1 cellular context compared by ENCODE assay signal in the genomic region with DNA sequence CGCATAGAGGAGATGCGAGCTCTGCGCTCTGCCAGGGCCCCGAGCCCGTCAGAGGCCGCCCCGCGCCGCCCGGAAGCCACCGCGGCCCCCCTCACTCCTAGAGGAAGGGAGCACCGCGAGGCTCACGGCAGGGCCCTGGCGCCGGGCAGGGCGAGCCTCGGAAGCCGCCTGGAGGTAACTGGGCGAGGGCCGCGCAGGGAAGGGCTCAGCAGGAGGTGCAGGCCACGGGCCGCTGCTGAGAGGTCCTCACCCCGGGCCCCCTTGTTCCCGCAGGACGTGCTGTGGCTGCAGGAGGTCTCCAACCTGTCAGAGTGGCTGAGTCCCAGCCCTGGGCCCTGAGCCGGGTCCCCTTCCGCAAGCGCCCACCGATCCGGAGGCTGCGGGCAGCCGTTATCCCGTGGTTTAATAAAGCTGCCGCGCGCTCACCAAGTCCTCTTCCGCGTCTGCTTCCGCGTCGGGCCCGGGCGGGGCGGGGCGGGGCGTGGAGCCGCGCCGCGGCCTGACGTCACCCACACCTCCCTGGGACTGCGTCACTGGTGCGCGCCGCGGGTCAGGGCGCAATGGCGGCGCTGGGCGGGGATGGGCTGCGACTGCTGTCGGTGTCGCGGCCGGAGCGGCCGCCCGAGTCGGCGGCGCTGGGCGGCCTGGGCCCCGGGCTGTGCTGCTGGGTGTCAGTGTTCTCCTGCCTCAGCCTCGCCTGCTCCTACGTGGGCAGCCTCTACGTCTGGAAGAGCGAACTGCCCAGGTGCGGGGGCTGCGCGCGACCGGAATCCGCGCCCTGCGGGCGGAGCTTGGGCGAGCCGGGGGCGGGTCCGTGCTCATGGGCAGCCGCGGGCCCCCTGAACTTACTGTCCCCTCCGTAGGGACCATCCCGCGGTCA.
A peak's percentile ranks its signal among the peaks of the same experiment; 100 is the strongest.
TF ChIP-seq lines count a peak whose summit lies in the region.

A gene with protein sequence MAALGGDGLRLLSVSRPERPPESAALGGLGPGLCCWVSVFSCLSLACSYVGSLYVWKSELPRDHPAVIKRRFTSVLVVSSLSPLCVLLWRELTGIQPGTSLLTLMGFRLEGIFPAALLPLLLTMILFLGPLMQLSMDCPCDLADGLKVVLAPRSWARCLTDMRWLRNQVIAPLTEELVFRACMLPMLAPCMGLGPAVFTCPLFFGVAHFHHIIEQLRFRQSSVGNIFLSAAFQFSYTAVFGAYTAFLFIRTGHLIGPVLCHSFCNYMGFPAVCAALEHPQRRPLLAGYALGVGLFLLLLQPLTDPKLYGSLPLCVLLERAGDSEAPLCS (plus strand): TSS at position 546 of the 880 bp plus-strand sequence. CDS start 15 bp downstream, at position 561.

TF ChIP-seq in GM12878, 131 proteins besides CTCF, POLR2A, EP300 and RAD21 (continued from another document and continues in another):
- TF ChIP-seq, protein P1, sequence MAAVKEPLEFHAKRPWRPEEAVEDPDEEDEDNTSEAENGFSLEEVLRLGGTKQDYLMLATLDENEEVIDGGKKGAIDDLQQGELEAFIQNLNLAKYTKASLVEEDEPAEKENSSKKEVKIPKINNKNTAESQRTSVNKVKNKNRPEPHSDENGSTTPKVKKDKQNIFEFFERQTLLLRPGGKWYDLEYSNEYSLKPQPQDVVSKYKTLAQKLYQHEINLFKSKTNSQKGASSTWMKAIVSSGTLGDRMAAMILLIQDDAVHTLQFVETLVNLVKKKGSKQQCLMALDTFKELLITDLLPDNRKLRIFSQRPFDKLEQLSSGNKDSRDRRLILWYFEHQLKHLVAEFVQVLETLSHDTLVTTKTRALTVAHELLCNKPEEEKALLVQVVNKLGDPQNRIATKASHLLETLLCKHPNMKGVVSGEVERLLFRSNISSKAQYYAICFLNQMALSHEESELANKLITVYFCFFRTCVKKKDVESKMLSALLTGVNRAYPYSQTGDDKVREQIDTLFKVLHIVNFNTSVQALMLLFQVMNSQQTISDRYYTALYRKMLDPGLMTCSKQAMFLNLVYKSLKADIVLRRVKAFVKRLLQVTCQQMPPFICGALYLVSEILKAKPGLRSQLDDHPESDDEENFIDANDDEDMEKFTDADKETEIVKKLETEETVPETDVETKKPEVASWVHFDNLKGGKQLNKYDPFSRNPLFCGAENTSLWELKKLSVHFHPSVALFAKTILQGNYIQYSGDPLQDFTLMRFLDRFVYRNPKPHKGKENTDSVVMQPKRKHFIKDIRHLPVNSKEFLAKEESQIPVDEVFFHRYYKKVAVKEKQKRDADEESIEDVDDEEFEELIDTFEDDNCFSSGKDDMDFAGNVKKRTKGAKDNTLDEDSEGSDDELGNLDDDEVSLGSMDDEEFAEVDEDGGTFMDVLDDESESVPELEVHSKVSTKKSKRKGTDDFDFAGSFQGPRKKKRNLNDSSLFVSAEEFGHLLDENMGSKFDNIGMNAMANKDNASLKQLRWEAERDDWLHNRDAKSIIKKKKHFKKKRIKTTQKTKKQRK (IDR thresholded peaks at IDR 0.05; ENCODE audit: low read depth, low read length): no peak
- TF ChIP-seq NRF1 (conservative IDR thresholded peaks at IDR 0.05; ENCODE audit: low read depth, low read length) (no peak), ZBED1 (IDR thresholded peaks at IDR 0.05; ENCODE audit: borderline replicate concordance) (no peak; the same call in 1 of the 2 replicates), CHD1 (IDR thresholded peaks at IDR 0.05; ENCODE audit: low read depth, low read length) (no peak), MTA2 (IDR thresholded peaks at IDR 0.05; ENCODE audit: low read depth) (no peak), SREBF1 (IDR thresholded peaks at IDR 0.05; ENCODE audit: low read length) (no peak), RAD51 (IDR thresholded peaks at IDR 0.05) (no peak), SIX5 (IDR thresholded peaks at IDR 0.05; ENCODE audit: low read depth, low read length, severe bottlenecking) (peak; percentile 57), ZZZ3 (IDR thresholded peaks at IDR 0.05; ENCODE audit: control insufficient read depth, insufficient read length, low read depth) (no peak), ETV6 (conservative IDR thresholded peaks at IDR 0.05 in 1 of 2, IDR thresholded peaks at IDR 0.05 in 1 of 2; ENCODE audit: borderline replicate concordance in 1 of 2, low read depth in 1 of 2) (no peak; a peak in 1 of 4 replicates), HDAC6 (IDR thresholded peaks at IDR 0.05; ENCODE audit: unreplicated experiment) (no peak), LARP7 (IDR thresholded peaks at IDR 0.05) (peak; percentile 91), ATF7 (IDR thresholded peaks at IDR 0.05; ENCODE audit: low read depth) (no peak), ZNF24 (IDR thresholded peaks at IDR 0.05) (peak; percentile 58; the same call in 1 of the 2 replicates), KLF5 (IDR thresholded peaks at IDR 0.05; ENCODE audit: partially characterized antibody) (peak; percentile 60), STAT1 (conservative IDR thresholded peaks at IDR 0.05) (peak; percentile 35; the same call in 1 of the 2 replicates), TCF3 (IDR thresholded peaks at IDR 0.05; ENCODE audit: borderline replicate concordance, insufficient read depth, low read depth, low read length) (peak; percentile 69; the same call in 1 of the 2 replicates), SREBF2 (IDR thresholded peaks at IDR 0.05; ENCODE audit: low read length) (no peak), ZNF384 (IDR thresholded peaks at IDR 0.05; ENCODE audit: borderline replicate concordance, low read depth, low read length) (no peak), CEBPB (IDR thresholded peaks at IDR 0.05; ENCODE audit: borderline replicate concordance in 1 of 2, low read depth in 2 of 2, low read length in 2 of 2) (no peak), CBFB (IDR thresholded peaks at IDR 0.05; ENCODE audit: low read depth) (no peak), STAT3 (IDR thresholded peaks at IDR 0.05; ENCODE audit: low read depth, low read length) (no peak), MEF2A (IDR thresholded peaks at IDR 0.05; ENCODE audit: insufficient read depth, low read depth, low read length) (no peak), NBN (IDR thresholded peaks at IDR 0.05) (peak; percentile 63; the same call in 1 of the 2 replicates), GATAD2B (conservative IDR thresholded peaks at IDR 0.05; ENCODE audit: low read depth) (peak; percentile 97), FOXK2 (IDR thresholded peaks at IDR 0.05) (no peak), KDM1A (IDR thresholded peaks at IDR 0.05; ENCODE audit: borderline replicate concordance) (no peak), POLR2AphosphoS2 (IDR thresholded peaks at IDR 0.05; ENCODE audit: low read depth, low read length) (peak; percentile 90), SMARCA5 (IDR thresholded peaks at IDR 0.05) (0 out of 2 replicates have a peak, but pooled peaks have one; percentile 56)
- TF ChIP-seq, protein P2, sequence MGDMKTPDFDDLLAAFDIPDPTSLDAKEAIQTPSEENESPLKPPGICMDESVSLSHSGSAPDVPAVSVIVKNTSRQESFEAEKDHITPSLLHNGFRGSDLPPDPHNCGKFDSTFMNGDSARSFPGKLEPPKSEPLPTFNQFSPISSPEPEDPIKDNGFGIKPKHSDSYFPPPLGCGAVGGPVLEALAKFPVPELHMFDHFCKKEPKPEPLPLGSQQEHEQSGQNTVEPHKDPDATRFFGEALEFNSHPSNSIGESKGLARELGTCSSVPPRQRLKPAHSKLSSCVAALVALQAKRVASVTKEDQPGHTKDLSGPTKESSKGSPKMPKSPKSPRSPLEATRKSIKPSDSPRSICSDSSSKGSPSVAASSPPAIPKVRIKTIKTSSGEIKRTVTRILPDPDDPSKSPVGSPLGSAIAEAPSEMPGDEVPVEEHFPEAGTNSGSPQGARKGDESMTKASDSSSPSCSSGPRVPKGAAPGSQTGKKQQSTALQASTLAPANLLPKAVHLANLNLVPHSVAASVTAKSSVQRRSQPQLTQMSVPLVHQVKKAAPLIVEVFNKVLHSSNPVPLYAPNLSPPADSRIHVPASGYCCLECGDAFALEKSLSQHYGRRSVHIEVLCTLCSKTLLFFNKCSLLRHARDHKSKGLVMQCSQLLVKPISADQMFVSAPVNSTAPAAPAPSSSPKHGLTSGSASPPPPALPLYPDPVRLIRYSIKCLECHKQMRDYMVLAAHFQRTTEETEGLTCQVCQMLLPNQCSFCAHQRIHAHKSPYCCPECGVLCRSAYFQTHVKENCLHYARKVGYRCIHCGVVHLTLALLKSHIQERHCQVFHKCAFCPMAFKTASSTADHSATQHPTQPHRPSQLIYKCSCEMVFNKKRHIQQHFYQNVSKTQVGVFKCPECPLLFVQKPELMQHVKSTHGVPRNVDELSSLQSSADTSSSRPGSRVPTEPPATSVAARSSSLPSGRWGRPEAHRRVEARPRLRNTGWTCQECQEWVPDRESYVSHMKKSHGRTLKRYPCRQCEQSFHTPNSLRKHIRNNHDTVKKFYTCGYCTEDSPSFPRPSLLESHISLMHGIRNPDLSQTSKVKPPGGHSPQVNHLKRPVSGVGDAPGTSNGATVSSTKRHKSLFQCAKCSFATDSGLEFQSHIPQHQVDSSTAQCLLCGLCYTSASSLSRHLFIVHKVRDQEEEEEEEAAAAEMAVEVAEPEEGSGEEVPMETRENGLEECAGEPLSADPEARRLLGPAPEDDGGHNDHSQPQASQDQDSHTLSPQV (IDR thresholded peaks at IDR 0.05): peak; percentile 82
- TF ChIP-seq, protein P3, sequence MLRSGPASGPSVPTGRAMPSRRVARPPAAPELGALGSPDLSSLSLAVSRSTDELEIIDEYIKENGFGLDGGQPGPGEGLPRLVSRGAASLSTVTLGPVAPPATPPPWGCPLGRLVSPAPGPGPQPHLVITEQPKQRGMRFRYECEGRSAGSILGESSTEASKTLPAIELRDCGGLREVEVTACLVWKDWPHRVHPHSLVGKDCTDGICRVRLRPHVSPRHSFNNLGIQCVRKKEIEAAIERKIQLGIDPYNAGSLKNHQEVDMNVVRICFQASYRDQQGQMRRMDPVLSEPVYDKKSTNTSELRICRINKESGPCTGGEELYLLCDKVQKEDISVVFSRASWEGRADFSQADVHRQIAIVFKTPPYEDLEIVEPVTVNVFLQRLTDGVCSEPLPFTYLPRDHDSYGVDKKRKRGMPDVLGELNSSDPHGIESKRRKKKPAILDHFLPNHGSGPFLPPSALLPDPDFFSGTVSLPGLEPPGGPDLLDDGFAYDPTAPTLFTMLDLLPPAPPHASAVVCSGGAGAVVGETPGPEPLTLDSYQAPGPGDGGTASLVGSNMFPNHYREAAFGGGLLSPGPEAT (IDR thresholded peaks at IDR 0.05; ENCODE audit: low read depth): no peak
- TF ChIP-seq, protein P4, sequence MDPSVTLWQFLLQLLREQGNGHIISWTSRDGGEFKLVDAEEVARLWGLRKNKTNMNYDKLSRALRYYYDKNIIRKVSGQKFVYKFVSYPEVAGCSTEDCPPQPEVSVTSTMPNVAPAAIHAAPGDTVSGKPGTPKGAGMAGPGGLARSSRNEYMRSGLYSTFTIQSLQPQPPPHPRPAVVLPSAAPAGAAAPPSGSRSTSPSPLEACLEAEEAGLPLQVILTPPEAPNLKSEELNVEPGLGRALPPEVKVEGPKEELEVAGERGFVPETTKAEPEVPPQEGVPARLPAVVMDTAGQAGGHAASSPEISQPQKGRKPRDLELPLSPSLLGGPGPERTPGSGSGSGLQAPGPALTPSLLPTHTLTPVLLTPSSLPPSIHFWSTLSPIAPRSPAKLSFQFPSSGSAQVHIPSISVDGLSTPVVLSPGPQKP (IDR thresholded peaks at IDR 0.05; ENCODE audit: low read depth, low read length): no peak
- TF ChIP-seq, protein P5, sequence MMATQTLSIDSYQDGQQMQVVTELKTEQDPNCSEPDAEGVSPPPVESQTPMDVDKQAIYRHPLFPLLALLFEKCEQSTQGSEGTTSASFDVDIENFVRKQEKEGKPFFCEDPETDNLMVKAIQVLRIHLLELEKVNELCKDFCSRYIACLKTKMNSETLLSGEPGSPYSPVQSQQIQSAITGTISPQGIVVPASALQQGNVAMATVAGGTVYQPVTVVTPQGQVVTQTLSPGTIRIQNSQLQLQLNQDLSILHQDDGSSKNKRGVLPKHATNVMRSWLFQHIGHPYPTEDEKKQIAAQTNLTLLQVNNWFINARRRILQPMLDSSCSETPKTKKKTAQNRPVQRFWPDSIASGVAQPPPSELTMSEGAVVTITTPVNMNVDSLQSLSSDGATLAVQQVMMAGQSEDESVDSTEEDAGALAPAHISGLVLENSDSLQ (IDR thresholded peaks at IDR 0.05): no peak
- TF ChIP-seq, protein P6, sequence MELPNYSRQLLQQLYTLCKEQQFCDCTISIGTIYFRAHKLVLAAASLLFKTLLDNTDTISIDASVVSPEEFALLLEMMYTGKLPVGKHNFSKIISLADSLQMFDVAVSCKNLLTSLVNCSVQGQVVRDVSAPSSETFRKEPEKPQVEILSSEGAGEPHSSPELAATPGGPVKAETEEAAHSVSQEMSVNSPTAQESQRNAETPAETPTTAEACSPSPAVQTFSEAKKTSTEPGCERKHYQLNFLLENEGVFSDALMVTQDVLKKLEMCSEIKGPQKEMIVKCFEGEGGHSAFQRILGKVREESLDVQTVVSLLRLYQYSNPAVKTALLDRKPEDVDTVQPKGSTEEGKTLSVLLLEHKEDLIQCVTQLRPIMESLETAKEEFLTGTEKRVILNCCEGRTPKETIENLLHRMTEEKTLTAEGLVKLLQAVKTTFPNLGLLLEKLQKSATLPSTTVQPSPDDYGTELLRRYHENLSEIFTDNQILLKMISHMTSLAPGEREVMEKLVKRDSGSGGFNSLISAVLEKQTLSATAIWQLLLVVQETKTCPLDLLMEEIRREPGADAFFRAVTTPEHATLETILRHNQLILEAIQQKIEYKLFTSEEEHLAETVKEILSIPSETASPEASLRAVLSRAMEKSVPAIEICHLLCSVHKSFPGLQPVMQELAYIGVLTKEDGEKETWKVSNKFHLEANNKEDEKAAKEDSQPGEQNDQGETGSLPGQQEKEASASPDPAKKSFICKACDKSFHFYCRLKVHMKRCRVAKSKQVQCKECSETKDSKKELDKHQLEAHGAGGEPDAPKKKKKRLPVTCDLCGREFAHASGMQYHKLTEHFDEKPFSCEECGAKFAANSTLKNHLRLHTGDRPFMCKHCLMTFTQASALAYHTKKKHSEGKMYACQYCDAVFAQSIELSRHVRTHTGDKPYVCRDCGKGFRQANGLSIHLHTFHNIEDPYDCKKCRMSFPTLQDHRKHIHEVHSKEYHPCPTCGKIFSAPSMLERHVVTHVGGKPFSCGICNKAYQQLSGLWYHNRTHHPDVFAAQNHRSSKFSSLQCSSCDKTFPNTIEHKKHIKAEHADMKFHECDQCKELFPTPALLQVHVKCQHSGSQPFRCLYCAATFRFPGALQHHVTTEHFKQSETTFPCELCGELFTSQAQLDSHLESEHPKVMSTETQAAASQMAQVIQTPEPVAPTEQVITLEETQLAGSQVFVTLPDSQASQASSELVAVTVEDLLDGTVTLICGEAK (IDR thresholded peaks at IDR 0.05; ENCODE audit: borderline replicate concordance): peak; percentile 55
- TF ChIP-seq, protein P7, sequence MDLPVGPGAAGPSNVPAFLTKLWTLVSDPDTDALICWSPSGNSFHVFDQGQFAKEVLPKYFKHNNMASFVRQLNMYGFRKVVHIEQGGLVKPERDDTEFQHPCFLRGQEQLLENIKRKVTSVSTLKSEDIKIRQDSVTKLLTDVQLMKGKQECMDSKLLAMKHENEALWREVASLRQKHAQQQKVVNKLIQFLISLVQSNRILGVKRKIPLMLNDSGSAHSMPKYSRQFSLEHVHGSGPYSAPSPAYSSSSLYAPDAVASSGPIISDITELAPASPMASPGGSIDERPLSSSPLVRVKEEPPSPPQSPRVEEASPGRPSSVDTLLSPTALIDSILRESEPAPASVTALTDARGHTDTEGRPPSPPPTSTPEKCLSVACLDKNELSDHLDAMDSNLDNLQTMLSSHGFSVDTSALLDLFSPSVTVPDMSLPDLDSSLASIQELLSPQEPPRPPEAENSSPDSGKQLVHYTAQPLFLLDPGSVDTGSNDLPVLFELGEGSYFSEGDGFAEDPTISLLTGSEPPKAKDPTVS (IDR thresholded peaks at IDR 0.05; ENCODE audit: low read depth, low read length): no peak
